Comparison of ENCODE assay signal across 29 cellular contexts in genomic region chr4:120353235-120353634, GRCh38.
"Had no signal": no experiment of that assay in that cellular context is flagged by ENCODE, and none has a peak within 500 bp of the region (broad histone marks: within the 10 kb centered on the region; RNA-seq: fewer than 3 reads in every experiment).

No MANE protein-coding gene starts in this region.

- H3K4me3 Mint-ChIP-seq: stimulated activated effector memory CD8-positive, alpha-beta T cell treated with anti-CD3 and anti-CD28 coated beads, Interleukin-12 subunit alpha, Interleukin-12 subunit beta, amount 100 ng/mL, for 72 hours; stimulated activated memory B cell treated with anti-CD40 and anti-IgM and Interleukin-4, amounts not matched to agents 10 μg/mL and 1 μg/mL and 100 μg/mL, for 72 hours; stimulated activated naive B cell treated with anti-CD40 and anti-IgM and Interleukin-4, amounts not matched to agents 10 μg/mL and 1 μg/mL and 100 μg/mL, for 72 hours; stimulated activated naive CD8-positive, alpha-beta T cell treated with anti-CD3 and anti-CD28 coated beads, Interleukin-15, amount 100 ng/mL, for 72 hours; stimulated activated naive CD8-positive, alpha-beta T cell treated with anti-CD3 and anti-CD28 coated beads, Interleukin-15, Interleukin-2, amounts not matched to agents 100 ng/mL and 50 ng/mL, for 24 hours; type B pancreatic cell had no signal

- H3K9me3 ChIP-seq: stomach, suprapubic skin, testis, thoracic aorta, thyroid gland, tibial artery, tibial nerve, transverse colon, upper lobe of left lung, upper lobe of right lung, uterus, vagina had no signal

- H3K27me3 Mint-ChIP-seq: stimulated activated memory B cell treated with anti-CD40 and anti-IgM and Interleukin-4, amounts not matched to agents 10 μg/mL and 1 μg/mL and 100 μg/mL, for 72 hours; stimulated activated naive B cell treated with anti-CD40 and anti-IgM and Interleukin-4, amounts not matched to agents 10 μg/mL and 1 μg/mL and 100 μg/mL, for 72 hours; stimulated activated naive CD8-positive, alpha-beta T cell treated with anti-CD3 and anti-CD28 coated beads, Interleukin-15, Interleukin-2, amounts not matched to agents 100 ng/mL and 50 ng/mL, for 24 hours; type B pancreatic cell had no signal

- ATAC-seq: stimulated activated effector memory CD8-positive, alpha-beta T cell treated with anti-CD3 and anti-CD28 coated beads, Interleukin-12 subunit alpha, Interleukin-12 subunit beta, amount 100 ng/mL, for 72 hours; stimulated activated memory B cell treated with anti-CD40 and anti-IgM and Interleukin-4, amounts not matched to agents 10 μg/mL and 1 μg/mL and 100 μg/mL, for 72 hours; stimulated activated naive B cell treated with anti-CD40 and anti-IgM and Interleukin-4, amounts not matched to agents 10 μg/mL and 1 μg/mL and 100 μg/mL, for 72 hours; stimulated activated naive CD8-positive, alpha-beta T cell treated with anti-CD3 and anti-CD28 coated beads, Interleukin-15, amount 100 ng/mL, for 72 hours; stimulated activated naive CD8-positive, alpha-beta T cell treated with anti-CD3 and anti-CD28 coated beads, Interleukin-15, Interleukin-2, amounts not matched to agents 100 U/mL and 50 U/mL, for 24 hours; upper lobe of right lung had no signal

- H3K27ac ChIP-seq: stomach, suprapubic skin, testis, thoracic aorta, thyroid gland, tibial artery, tibial nerve, transverse colon, upper lobe of left lung, upper lobe of right lung, uterus, vagina had no signal

- FAIRE-seq: urothelium cell line had no signal

- H3K36me3 Mint-ChIP-seq: stimulated activated effector memory CD8-positive, alpha-beta T cell treated with anti-CD3 and anti-CD28 coated beads, Interleukin-12 subunit alpha, Interleukin-12 subunit beta, amount 100 ng/mL, for 72 hours; stimulated activated memory B cell treated with anti-CD40 and anti-IgM and Interleukin-4, amounts not matched to agents 10 μg/mL and 1 μg/mL and 100 μg/mL, for 72 hours; stimulated activated naive B cell treated with anti-CD40 and anti-IgM and Interleukin-4, amounts not matched to agents 10 μg/mL and 1 μg/mL and 100 μg/mL, for 72 hours; type B pancreatic cell had no signal

- H3K4me3 ChIP-seq: stomach, suprapubic skin, testis, thoracic aorta, thyroid gland, tibial artery, tibial nerve, transverse colon, upper lobe of left lung, upper lobe of right lung, uterus, vagina had no signal

- H3K9me3 Mint-ChIP-seq: stimulated activated effector memory CD8-positive, alpha-beta T cell treated with anti-CD3 and anti-CD28 coated beads, Interleukin-12 subunit alpha, Interleukin-12 subunit beta, amount 100 ng/mL, for 72 hours; stimulated activated memory B cell treated with anti-CD40 and anti-IgM and Interleukin-4, amounts not matched to agents 10 μg/mL and 1 μg/mL and 100 μg/mL, for 72 hours; stimulated activated naive B cell treated with anti-CD40 and anti-IgM and Interleukin-4, amounts not matched to agents 10 μg/mL and 1 μg/mL and 100 μg/mL, for 72 hours; stimulated activated naive CD8-positive, alpha-beta T cell treated with anti-CD3 and anti-CD28 coated beads, Interleukin-15, amount 100 ng/mL, for 72 hours; stimulated activated naive CD8-positive, alpha-beta T cell treated with anti-CD3 and anti-CD28 coated beads, Interleukin-15, Interleukin-2, amounts not matched to agents 100 ng/mL and 50 ng/mL, for 24 hours; type B pancreatic cell had no signal

- H3K36me3 ChIP-seq: stomach, suprapubic skin, thoracic aorta, thyroid gland, tibial artery, tibial nerve, transverse colon, upper lobe of left lung, upper lobe of right lung, uterus, vagina had no signal

- H3K4me1 ChIP-seq: stomach, suprapubic skin, testis, thyroid gland, tibial artery, tibial nerve, transverse colon, upper lobe of left lung, upper lobe of right lung, uterus, vagina had no signal

- H3K4me1 Mint-ChIP-seq: stimulated activated effector memory CD8-positive, alpha-beta T cell treated with anti-CD3 and anti-CD28 coated beads, Interleukin-12 subunit alpha, Interleukin-12 subunit beta, amount 100 ng/mL, for 72 hours; stimulated activated memory B cell treated with anti-CD40 and anti-IgM and Interleukin-4, amounts not matched to agents 10 μg/mL and 1 μg/mL and 100 μg/mL, for 72 hours; stimulated activated naive B cell treated with anti-CD40 and anti-IgM and Interleukin-4, amounts not matched to agents 10 μg/mL and 1 μg/mL and 100 μg/mL, for 72 hours; stimulated activated naive CD8-positive, alpha-beta T cell treated with anti-CD3 and anti-CD28 coated beads, Interleukin-15, amount 100 ng/mL, for 72 hours had no signal

- DNase-seq: stimulated activated CD4-positive, alpha-beta T cell treated with anti-CD3 and anti-CD28 coated beads, Interleukin-2, amount 100 ng/mL, for 48 hours; stimulated activated CD4-positive, alpha-beta T cell treated with anti-CD3 and anti-CD28 coated beads, Interleukin-4, amount 100 ng/mL, for 1 hour; stimulated activated CD4-positive, alpha-beta T cell treated with anti-CD3 and anti-CD28 coated beads, Interleukin-4, amount 100 ng/mL, for 24 hours; stimulated activated CD4-positive, alpha-beta T cell treated with anti-CD3 and anti-CD28 coated beads, Interleukin-4, amount 100 ng/mL, for 4 hours; stimulated activated CD8-positive, alpha-beta memory T cell treated with anti-CD3 and anti-CD28 coated beads, Interleukin-4, amount 100 ng/mL, for 48 hours; stimulated activated naive B cell treated with anti-CD40 and anti-IgM and Interleukin-4, amounts not matched to agents 10 μg/mL and 1 μg/mL and 100 μg/mL, for 72 hours; stimulated activated naive CD4-positive, alpha-beta T cell; stimulated activated naive CD4-positive, alpha-beta T cell treated with Interleukin-2 at 50 U/mL for 16 hours; stimulated activated naive CD8-positive, alpha-beta T cell treated with anti-CD3 and anti-CD28 coated beads, Interleukin-15, amount 100 ng/mL, for 72 hours; stimulated activated naive CD8-positive, alpha-beta T cell treated with anti-CD3 and anti-CD28 coated beads, Interleukin-15, Interleukin-2, amounts not matched to agents 100 U/mL and 50 U/mL, for 24 hours; stomach; substantia nigra; testis; thyroid gland; tibial artery; transverse colon; trophoblast cell; upper lobe of left lung; upper lobe of right lung; uterus had no signal

- H3K27me3 ChIP-seq: stomach, suprapubic skin, testis, thyroid gland, tibial artery, tibial nerve, transverse colon, upper lobe of left lung, upper lobe of right lung, uterus, vagina had no signal

- H3K27ac Mint-ChIP-seq: stimulated activated effector memory CD8-positive, alpha-beta T cell treated with anti-CD3 and anti-CD28 coated beads, Interleukin-12 subunit alpha, Interleukin-12 subunit beta, amount 100 ng/mL, for 72 hours; stimulated activated memory B cell treated with anti-CD40 and anti-IgM and Interleukin-4, amounts not matched to agents 10 μg/mL and 1 μg/mL and 100 μg/mL, for 72 hours; stimulated activated naive B cell treated with anti-CD40 and anti-IgM and Interleukin-4, amounts not matched to agents 10 μg/mL and 1 μg/mL and 100 μg/mL, for 72 hours; stimulated activated naive CD8-positive, alpha-beta T cell treated with anti-CD3 and anti-CD28 coated beads, Interleukin-15, amount 100 ng/mL, for 72 hours; stimulated activated naive CD8-positive, alpha-beta T cell treated with anti-CD3 and anti-CD28 coated beads, Interleukin-15, Interleukin-2, amounts not matched to agents 100 ng/mL and 50 ng/mL, for 24 hours; type B pancreatic cell had no signal
